1 cellular context compared by ENCODE assay signal in genomic region chr3:131329774-131330173, GRCh38.
TF ChIP-seq lines count a peak whose summit lies in the region.

No MANE protein-coding gene starts in this region.

TF ChIP-seq in SK-N-SH, 30 proteins besides CTCF, POLR2A, EP300 and RAD21 (continued from another document):
- TF ChIP-seq ZBTB33 (IDR thresholded peaks at IDR 0.05; ENCODE audit: borderline replicate concordance, low read depth) (no peak), JUND (IDR thresholded peaks at IDR 0.05) (no peak), FOXM1 (IDR thresholded peaks at IDR 0.05; ENCODE audit: low read depth) (no peak), GATA2 (CRISPR knock-in tag; IDR thresholded peaks at IDR 0.05) (no peak), RCOR1 (IDR thresholded peaks at IDR 0.05; ENCODE audit: low read length) (no peak), YY1 (IDR thresholded peaks at IDR 0.05; ENCODE audit: low read depth) (no peak)
